Comparison of ENCODE assay signal across 1 cellular context in the genomic region with DNA sequence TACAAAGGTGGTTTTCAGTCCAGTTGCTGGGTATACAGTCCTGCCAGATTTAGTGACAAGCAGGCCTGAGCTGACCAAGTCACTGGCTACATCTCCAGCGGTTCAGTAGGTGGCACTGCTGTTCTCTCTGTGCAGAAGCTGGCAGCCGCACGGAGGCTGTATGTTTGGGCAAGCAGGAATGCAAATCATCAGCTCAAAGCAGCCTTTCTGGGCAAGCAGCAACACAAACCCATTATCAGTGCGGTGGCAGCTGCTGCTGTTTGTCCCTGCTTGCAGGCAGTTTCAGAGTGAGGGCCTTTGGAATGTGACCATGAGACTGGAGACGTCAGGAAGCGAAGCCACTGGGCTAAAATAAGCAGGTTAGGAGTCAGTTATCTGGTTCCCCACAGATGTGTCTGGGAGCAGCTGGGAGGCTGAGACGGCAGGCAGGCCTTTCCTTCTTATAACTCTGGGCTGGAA.
TF ChIP-seq lines count a peak whose summit lies in the region.

No MANE protein-coding gene starts in this region.

TF ChIP-seq in HepG2, 621 proteins besides CTCF, POLR2A, EP300 and RAD21 (continued from another document and continues in another):
- TF ChIP-seq, protein P1, sequence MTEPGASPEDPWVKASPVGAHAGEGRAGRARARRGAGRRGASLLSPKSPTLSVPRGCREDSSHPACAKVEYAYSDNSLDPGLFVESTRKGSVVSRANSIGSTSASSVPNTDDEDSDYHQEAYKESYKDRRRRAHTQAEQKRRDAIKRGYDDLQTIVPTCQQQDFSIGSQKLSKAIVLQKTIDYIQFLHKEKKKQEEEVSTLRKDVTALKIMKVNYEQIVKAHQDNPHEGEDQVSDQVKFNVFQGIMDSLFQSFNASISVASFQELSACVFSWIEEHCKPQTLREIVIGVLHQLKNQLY (CRISPR knock-in tag; IDR thresholded peaks at IDR 0.05): no peak
- TF ChIP-seq ATF1 (CRISPR knock-in tag; IDR thresholded peaks at IDR 0.05) (no peak), RNF2 (conservative IDR thresholded peaks at IDR 0.05; ENCODE audit: low read depth) (no peak), GLI4 (CRISPR knock-in tag; IDR thresholded peaks at IDR 0.05; ENCODE audit: borderline replicate concordance) (no peak), WIZ (CRISPR knock-in tag; IDR thresholded peaks at IDR 0.05) (no peak), ZNF878 (CRISPR knock-in tag; IDR thresholded peaks at IDR 0.05) (no peak), MTF1 (CRISPR knock-in tag; IDR thresholded peaks at IDR 0.05) (no peak), FOXJ3 (CRISPR knock-in tag; IDR thresholded peaks at IDR 0.05; ENCODE audit: borderline replicate concordance) (no peak; the same call in 1 of the 2 replicates), FOXO1 (CRISPR knock-in tag; IDR thresholded peaks at IDR 0.05) (no peak), ZNF567 (CRISPR knock-in tag; IDR thresholded peaks at IDR 0.05; ENCODE audit: borderline replicate concordance) (no peak), HOXA3 (CRISPR knock-in tag; IDR thresholded peaks at IDR 0.05) (peak; percentile 12; the same call in 1 of the 2 replicates), NFIB (CRISPR knock-in tag; IDR thresholded peaks at IDR 0.05; ENCODE audit: borderline replicate concordance) (no peak), ARID2 (CRISPR knock-in tag; IDR thresholded peaks at IDR 0.05; ENCODE audit: borderline replicate concordance) (no peak), ZC3H13 (CRISPR knock-in tag; IDR thresholded peaks at IDR 0.05) (no peak), ELF1 (CRISPR knock-in tag; IDR thresholded peaks at IDR 0.05) (no peak), KLF9 (CRISPR knock-in tag; IDR thresholded peaks at IDR 0.05; ENCODE audit: low read depth) (no peak), ZNF83 (CRISPR knock-in tag; IDR thresholded peaks at IDR 0.05; ENCODE audit: borderline replicate concordance) (no peak), ZNF350 (CRISPR knock-in tag; IDR thresholded peaks at IDR 0.05; ENCODE audit: borderline replicate concordance, low read depth) (0 out of 2 replicates have a peak, but pooled peaks have one; percentile 37), TRIM24 (CRISPR knock-in tag; IDR thresholded peaks at IDR 0.05) (no peak), ZNF670 (CRISPR knock-in tag; IDR thresholded peaks at IDR 0.05; ENCODE audit: borderline replicate concordance) (no peak), ZNF768 (CRISPR knock-in tag; IDR thresholded peaks at IDR 0.05) (peak; percentile 79), ZNF329 (CRISPR knock-in tag; IDR thresholded peaks at IDR 0.05; ENCODE audit: low read depth) (no peak), ZBTB3 (CRISPR knock-in tag; IDR thresholded peaks at IDR 0.05; ENCODE audit: borderline replicate concordance, low read depth) (no peak), PHF5A (CRISPR knock-in tag; IDR thresholded peaks at IDR 0.05; ENCODE audit: low read depth, unreplicated experiment) (no peak), ZFP36L2 (CRISPR knock-in tag; IDR thresholded peaks at IDR 0.05) (no peak), ZSCAN21 (CRISPR knock-in tag; IDR thresholded peaks at IDR 0.05; ENCODE audit: borderline replicate concordance) (no peak), ZNF761 (CRISPR knock-in tag; conservative IDR thresholded peaks at IDR 0.05) (no peak), RFX5 (IDR thresholded peaks at IDR 0.05; ENCODE audit: low read depth, low read length) (no peak), ZMAT3 (CRISPR knock-in tag; conservative IDR thresholded peaks at IDR 0.05) (no peak), RORA (CRISPR knock-in tag; IDR thresholded peaks at IDR 0.05) (no peak), U2AF1 (optimal IDR thresholded peaks at IDR 0.05; ENCODE audit: low read depth, low read length) (no peak), ZNF180 (CRISPR knock-in tag; IDR thresholded peaks at IDR 0.05; ENCODE audit: borderline replicate concordance, low read depth) (no peak), MED8 (CRISPR knock-in tag; IDR thresholded peaks at IDR 0.05; ENCODE audit: insufficient replicate concordance) (no peak), ZNF816 (CRISPR knock-in tag; IDR thresholded peaks at IDR 0.05; ENCODE audit: borderline replicate concordance) (no peak)
- TF ChIP-seq, protein P2, sequence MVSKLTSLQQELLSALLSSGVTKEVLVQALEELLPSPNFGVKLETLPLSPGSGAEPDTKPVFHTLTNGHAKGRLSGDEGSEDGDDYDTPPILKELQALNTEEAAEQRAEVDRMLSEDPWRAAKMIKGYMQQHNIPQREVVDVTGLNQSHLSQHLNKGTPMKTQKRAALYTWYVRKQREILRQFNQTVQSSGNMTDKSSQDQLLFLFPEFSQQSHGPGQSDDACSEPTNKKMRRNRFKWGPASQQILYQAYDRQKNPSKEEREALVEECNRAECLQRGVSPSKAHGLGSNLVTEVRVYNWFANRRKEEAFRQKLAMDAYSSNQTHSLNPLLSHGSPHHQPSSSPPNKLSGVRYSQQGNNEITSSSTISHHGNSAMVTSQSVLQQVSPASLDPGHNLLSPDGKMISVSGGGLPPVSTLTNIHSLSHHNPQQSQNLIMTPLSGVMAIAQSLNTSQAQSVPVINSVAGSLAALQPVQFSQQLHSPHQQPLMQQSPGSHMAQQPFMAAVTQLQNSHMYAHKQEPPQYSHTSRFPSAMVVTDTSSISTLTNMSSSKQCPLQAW (CRISPR knock-in tag; IDR thresholded peaks at IDR 0.05): peak; percentile 88
- TF ChIP-seq, protein P3, sequence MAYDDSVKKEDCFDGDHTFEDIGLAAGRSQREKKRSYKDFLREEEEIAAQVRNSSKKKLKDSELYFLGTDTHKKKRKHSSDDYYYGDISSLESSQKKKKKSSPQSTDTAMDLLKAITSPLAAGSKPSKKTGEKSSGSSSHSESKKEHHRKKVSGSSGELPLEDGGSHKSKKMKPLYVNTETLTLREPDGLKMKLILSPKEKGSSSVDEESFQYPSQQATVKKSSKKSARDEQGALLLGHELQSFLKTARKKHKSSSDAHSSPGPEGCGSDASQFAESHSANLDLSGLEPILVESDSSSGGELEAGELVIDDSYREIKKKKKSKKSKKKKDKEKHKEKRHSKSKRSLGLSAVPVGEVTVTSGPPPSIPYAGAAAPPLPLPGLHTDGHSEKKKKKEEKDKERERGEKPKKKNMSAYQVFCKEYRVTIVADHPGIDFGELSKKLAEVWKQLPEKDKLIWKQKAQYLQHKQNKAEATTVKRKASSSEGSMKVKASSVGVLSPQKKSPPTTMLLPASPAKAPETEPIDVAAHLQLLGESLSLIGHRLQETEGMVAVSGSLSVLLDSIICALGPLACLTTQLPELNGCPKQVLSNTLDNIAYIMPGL (CRISPR knock-in tag; IDR thresholded peaks at IDR 0.05; ENCODE audit: borderline replicate concordance in 1 of 2, low read depth in 1 of 2): peak; percentile 55 to 61; a peak in 2 of 4 replicates
- TF ChIP-seq, protein P4, sequence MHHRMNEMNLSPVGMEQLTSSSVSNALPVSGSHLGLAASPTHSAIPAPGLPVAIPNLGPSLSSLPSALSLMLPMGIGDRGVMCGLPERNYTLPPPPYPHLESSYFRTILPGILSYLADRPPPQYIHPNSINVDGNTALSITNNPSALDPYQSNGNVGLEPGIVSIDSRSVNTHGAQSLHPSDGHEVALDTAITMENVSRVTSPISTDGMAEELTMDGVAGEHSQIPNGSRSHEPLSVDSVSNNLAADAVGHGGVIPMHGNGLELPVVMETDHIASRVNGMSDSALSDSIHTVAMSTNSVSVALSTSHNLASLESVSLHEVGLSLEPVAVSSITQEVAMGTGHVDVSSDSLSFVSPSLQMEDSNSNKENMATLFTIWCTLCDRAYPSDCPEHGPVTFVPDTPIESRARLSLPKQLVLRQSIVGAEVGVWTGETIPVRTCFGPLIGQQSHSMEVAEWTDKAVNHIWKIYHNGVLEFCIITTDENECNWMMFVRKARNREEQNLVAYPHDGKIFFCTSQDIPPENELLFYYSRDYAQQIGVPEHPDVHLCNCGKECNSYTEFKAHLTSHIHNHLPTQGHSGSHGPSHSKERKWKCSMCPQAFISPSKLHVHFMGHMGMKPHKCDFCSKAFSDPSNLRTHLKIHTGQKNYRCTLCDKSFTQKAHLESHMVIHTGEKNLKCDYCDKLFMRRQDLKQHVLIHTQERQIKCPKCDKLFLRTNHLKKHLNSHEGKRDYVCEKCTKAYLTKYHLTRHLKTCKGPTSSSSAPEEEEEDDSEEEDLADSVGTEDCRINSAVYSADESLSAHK (CRISPR knock-in tag; IDR thresholded peaks at IDR 0.05; ENCODE audit: borderline replicate concordance): no peak
- TF ChIP-seq, protein P5, sequence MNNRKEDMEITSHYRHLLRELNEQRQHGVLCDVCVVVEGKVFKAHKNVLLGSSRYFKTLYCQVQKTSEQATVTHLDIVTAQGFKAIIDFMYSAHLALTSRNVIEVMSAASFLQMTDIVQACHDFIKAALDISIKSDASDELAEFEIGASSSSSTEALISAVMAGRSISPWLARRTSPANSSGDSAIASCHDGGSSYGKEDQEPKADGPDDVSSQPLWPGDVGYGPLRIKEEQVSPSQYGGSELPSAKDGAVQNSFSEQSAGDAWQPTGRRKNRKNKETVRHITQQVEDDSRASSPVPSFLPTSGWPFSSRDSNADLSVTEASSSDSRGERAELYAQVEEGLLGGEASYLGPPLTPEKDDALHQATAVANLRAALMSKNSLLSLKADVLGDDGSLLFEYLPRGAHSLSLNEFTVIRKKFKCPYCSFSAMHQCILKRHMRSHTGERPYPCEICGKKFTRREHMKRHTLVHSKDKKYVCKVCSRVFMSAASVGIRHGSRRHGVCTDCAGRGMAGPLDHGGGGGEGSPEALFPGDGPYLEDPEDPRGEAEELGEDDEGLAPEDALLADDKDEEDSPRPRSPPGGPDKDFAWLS (CRISPR knock-in tag; IDR thresholded peaks at IDR 0.05; ENCODE audit: borderline replicate concordance): no peak
- TF ChIP-seq, protein P6, sequence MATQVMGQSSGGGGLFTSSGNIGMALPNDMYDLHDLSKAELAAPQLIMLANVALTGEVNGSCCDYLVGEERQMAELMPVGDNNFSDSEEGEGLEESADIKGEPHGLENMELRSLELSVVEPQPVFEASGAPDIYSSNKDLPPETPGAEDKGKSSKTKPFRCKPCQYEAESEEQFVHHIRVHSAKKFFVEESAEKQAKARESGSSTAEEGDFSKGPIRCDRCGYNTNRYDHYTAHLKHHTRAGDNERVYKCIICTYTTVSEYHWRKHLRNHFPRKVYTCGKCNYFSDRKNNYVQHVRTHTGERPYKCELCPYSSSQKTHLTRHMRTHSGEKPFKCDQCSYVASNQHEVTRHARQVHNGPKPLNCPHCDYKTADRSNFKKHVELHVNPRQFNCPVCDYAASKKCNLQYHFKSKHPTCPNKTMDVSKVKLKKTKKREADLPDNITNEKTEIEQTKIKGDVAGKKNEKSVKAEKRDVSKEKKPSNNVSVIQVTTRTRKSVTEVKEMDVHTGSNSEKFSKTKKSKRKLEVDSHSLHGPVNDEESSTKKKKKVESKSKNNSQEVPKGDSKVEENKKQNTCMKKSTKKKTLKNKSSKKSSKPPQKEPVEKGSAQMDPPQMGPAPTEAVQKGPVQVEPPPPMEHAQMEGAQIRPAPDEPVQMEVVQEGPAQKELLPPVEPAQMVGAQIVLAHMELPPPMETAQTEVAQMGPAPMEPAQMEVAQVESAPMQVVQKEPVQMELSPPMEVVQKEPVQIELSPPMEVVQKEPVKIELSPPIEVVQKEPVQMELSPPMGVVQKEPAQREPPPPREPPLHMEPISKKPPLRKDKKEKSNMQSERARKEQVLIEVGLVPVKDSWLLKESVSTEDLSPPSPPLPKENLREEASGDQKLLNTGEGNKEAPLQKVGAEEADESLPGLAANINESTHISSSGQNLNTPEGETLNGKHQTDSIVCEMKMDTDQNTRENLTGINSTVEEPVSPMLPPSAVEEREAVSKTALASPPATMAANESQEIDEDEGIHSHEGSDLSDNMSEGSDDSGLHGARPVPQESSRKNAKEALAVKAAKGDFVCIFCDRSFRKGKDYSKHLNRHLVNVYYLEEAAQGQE (IDR thresholded peaks at IDR 0.05; ENCODE audit: borderline replicate concordance in 1 of 2, low read depth in 1 of 2, low read length in 2 of 2): no peak
- TF ChIP-seq, protein P7, sequence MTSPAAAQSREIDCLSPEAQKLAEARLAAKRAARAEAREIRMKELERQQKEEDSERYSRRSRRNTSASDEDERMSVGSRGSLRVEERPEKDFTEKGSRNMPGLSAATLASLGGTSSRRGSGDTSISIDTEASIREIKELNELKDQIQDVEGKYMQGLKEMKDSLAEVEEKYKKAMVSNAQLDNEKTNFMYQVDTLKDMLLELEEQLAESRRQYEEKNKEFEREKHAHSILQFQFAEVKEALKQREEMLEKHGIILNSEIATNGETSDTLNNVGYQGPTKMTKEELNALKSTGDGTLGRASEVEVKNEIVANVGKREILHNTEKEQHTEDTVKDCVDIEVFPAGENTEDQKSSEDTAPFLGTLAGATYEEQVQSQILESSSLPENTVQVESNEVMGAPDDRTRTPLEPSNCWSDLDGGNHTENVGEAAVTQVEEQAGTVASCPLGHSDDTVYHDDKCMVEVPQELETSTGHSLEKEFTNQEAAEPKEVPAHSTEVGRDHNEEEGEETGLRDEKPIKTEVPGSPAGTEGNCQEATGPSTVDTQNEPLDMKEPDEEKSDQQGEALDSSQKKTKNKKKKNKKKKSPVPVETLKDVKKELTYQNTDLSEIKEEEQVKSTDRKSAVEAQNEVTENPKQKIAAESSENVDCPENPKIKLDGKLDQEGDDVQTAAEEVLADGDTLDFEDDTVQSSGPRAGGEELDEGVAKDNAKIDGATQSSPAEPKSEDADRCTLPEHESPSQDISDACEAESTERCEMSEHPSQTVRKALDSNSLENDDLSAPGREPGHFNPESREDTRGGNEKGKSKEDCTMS (CRISPR knock-in tag; conservative IDR thresholded peaks at IDR 0.05): no peak; the same call in 1 of the 2 replicates
- TF ChIP-seq, protein P8, sequence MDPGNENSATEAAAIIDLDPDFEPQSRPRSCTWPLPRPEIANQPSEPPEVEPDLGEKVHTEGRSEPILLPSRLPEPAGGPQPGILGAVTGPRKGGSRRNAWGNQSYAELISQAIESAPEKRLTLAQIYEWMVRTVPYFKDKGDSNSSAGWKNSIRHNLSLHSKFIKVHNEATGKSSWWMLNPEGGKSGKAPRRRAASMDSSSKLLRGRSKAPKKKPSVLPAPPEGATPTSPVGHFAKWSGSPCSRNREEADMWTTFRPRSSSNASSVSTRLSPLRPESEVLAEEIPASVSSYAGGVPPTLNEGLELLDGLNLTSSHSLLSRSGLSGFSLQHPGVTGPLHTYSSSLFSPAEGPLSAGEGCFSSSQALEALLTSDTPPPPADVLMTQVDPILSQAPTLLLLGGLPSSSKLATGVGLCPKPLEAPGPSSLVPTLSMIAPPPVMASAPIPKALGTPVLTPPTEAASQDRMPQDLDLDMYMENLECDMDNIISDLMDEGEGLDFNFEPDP (CRISPR knock-in tag; conservative IDR thresholded peaks at IDR 0.05): no peak
- TF ChIP-seq, protein P9, sequence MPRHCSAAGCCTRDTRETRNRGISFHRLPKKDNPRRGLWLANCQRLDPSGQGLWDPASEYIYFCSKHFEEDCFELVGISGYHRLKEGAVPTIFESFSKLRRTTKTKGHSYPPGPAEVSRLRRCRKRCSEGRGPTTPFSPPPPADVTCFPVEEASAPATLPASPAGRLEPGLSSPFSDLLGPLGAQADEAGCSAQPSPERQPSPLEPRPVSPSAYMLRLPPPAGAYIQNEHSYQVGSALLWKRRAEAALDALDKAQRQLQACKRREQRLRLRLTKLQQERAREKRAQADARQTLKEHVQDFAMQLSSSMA (CRISPR knock-in tag; IDR thresholded peaks at IDR 0.05): 0 out of 2 replicates have a peak, but pooled peaks have one; percentile 47
